In genomic region chr10:14236341-14236740, GRCh38 we compare ENCODE assay signal across 38 cellular contexts.
"Had no signal": no experiment of that assay in that cellular context is flagged by ENCODE, and none has a peak within 500 bp of the region (broad histone marks: within the 10 kb centered on the region; RNA-seq: fewer than 3 reads in every experiment).

No MANE protein-coding gene starts in this region.

- H3K36me3 Mint-ChIP-seq: activated naive CD4-positive, alpha-beta T cell treated with anti-CD3 and anti-CD28 coated beads, Interleukin-2, amount 10 ng/mL, durations not matched to agents 7 days and 5 days; activated naive CD4-positive, alpha-beta T cell treated with anti-CD3 and anti-CD28 coated beads, Interleukin-2, amount 50 U/mL, for 72 hours; activated naive CD8-positive, alpha-beta T cell treated with anti-CD3 and anti-CD28 coated beads for 36 hours; activated naive CD8-positive, alpha-beta T cell treated with anti-CD3 and anti-CD28 coated beads, Interleukin-2, amount 10 ng/mL, durations not matched to agents 7 days and 5 days; brain had no signal

- H3K4me1 ChIP-seq: adrenal gland, ascending aorta, body of pancreas, breast epithelium had no signal

- ATAC-seq: activated naive CD4-positive, alpha-beta T cell treated with anti-CD3 and anti-CD28 coated beads, Interleukin-2, amount 50 U/mL, for 72 hours; activated naive CD8-positive, alpha-beta T cell treated with anti-CD3 and anti-CD28 coated beads, Interleukin-2, amount 50 U/mL, for 24 hours; activated T-cell treated with anti-CD3 and anti-CD28 coated beads, Interleukin-2, amount 50 U/mL, for 4 hours; activated T-cell treated with anti-CD3 and anti-CD28 coated beads, Interleukin-2, amount 50 U/mL, for 72 hours; activated T-helper 17 cell treated with anti-CD3 and anti-CD28 coated beads, Interleukin-2, amount 50 U/mL, for 72 hours; body of pancreas had no signal

- H3K27me3 ChIP-seq: adrenal gland, ascending aorta, body of pancreas, brain microvascular endothelial cell, breast epithelium, cardiac muscle cell had no signal

- H3K4me3 ChIP-seq: adrenal gland, ascending aorta, body of pancreas, breast epithelium, cardiac muscle cell had no signal

- H3K27ac ChIP-seq: adrenal gland, ascending aorta, body of pancreas, brain microvascular endothelial cell, breast epithelium, cardiac muscle cell had no signal

- H3K27ac Mint-ChIP-seq: activated naive CD4-positive, alpha-beta T cell treated with anti-CD3 and anti-CD28 coated beads for 36 hours; activated naive CD4-positive, alpha-beta T cell treated with anti-CD3 and anti-CD28 coated beads, Interleukin-2, amount 10 ng/mL, durations not matched to agents 7 days and 5 days; activated naive CD4-positive, alpha-beta T cell treated with anti-CD3 and anti-CD28 coated beads, Interleukin-2, amount 50 U/mL, for 24 hours; activated naive CD4-positive, alpha-beta T cell treated with anti-CD3 and anti-CD28 coated beads, Interleukin-2, amount 50 U/mL, for 72 hours; activated naive CD8-positive, alpha-beta T cell; activated naive CD8-positive, alpha-beta T cell treated with anti-CD3 and anti-CD28 coated beads for 36 hours; activated naive CD8-positive, alpha-beta T cell treated with anti-CD3 and anti-CD28 coated beads, Interleukin-2, amount 10 ng/mL, durations not matched to agents 7 days and 5 days; activated naive CD8-positive, alpha-beta T cell treated with anti-CD3 and anti-CD28 coated beads, Interleukin-2, amount 50 U/mL, for 24 hours; activated T-cell treated with anti-CD3 and anti-CD28 coated beads, Interleukin-2, amount 50 U/mL, for 24 hours; activated T-cell treated with anti-CD3 and anti-CD28 coated beads, Interleukin-2, amount 50 U/mL, for 72 hours; activated T-helper 1 cell treated with anti-CD3 and anti-CD28 coated beads, Interleukin-12 subunit alpha, Interleukin-12 subunit beta, Interleukin-2, Interleukin-4 antibody, amounts not matched to agents 30 ng/mL and 10 ng/mL and 1 ng/mL, durations not matched to agents 14 hours and 24 hours and 36 hours; activated T-helper 17 cell treated with anti-CD3 and anti-CD28 coated beads, Interleukin-2, amount 50 U/mL, for 72 hours; activated T-helper 2 cell treated with anti-CD3 and anti-CD28 coated beads, Interferon-gamma antibody, Interleukin-2, Interleukin-4, amounts not matched to agents 10 μg/mL and 5 μg/mL and 100 μg/mL, durations not matched to agents 14 hours and 24 hours and 36 hours had no signal

- DNase-seq: activated effector memory CD4-positive, alpha-beta T cell treated with anti-CD3 and anti-CD28 coated beads, Interleukin-2, amount 50 U/mL, for 16 hours; activated effector memory CD4-positive, alpha-beta T cell treated with Interleukin-2 at 50 U/mL for 16 hours; activated gamma-delta T cell; activated gamma-delta T cell treated with Interleukin-2 at 50 U/mL for 16 hours; activated naive CD4-positive, alpha-beta T cell; activated naive CD4-positive, alpha-beta T cell treated with anti-CD3 and anti-CD28 coated beads for 36 hours; activated naive CD4-positive, alpha-beta T cell treated with anti-CD3 and anti-CD28 coated beads, Interleukin-2, amount 10 ng/mL, durations not matched to agents 7 days and 5 days; activated naive CD4-positive, alpha-beta T cell treated with anti-CD3 and anti-CD28 coated beads, Interleukin-2, amount 50 U/mL, for 16 hours; activated naive CD4-positive, alpha-beta T cell treated with Interleukin-2 at 50 U/mL for 16 hours; activated naive CD8-positive, alpha-beta T cell treated with anti-CD3 and anti-CD28 coated beads for 36 hours; activated naive CD8-positive, alpha-beta T cell treated with anti-CD3 and anti-CD28 coated beads, Interleukin-2, amount 10 ng/mL, durations not matched to agents 7 days and 5 days; activated naive CD8-positive, alpha-beta T cell treated with anti-CD3 and anti-CD28 coated beads, Interleukin-2, amount 50 U/mL, for 24 hours; activated T-cell treated with anti-CD3 and anti-CD28 coated beads, Interleukin-2, amount 50 U/mL, for 1 hour; activated T-cell treated with anti-CD3 and anti-CD28 coated beads, Interleukin-2, amount 50 U/mL, for 24 hours; activated T-cell treated with anti-CD3 and anti-CD28 coated beads, Interleukin-2, amount 50 U/mL, for 4 hours; activated T-cell treated with anti-CD3 and anti-CD28 coated beads, Interleukin-2, amount 50 U/mL, for 48 hours; activated T-cell treated with anti-CD3 and anti-CD28 coated beads, Interleukin-2, amount 50 U/mL, for 72 hours; adrenal gland; amniotic stem cell; amygdala; anterior cingulate cortex; aorta; body of pancreas; brain microvascular endothelial cell; caudate nucleus; central memory CD4-positive, alpha-beta T cell; cerebellar nuclear complex had no signal

- H3K4me1 Mint-ChIP-seq: activated naive CD8-positive, alpha-beta T cell treated with anti-CD3 and anti-CD28 coated beads, Interleukin-2, amount 10 ng/mL, durations not matched to agents 7 days and 5 days; activated naive CD8-positive, alpha-beta T cell treated with anti-CD3 and anti-CD28 coated beads, Interleukin-2, amount 50 U/mL, for 24 hours had no signal

- H3K9me3 Mint-ChIP-seq: activated naive CD4-positive, alpha-beta T cell treated with anti-CD3 and anti-CD28 coated beads, Interleukin-2, amount 50 U/mL, for 72 hours; activated naive CD8-positive, alpha-beta T cell treated with anti-CD3 and anti-CD28 coated beads, Interleukin-2, amount 50 U/mL, for 24 hours; activated T-cell treated with anti-CD3 and anti-CD28 coated beads, Interleukin-2, amount 50 U/mL, for 24 hours; activated T-helper 1 cell treated with anti-CD3 and anti-CD28 coated beads, Interleukin-12 subunit alpha, Interleukin-12 subunit beta, Interleukin-2, Interleukin-4 antibody, amounts not matched to agents 30 ng/mL and 10 ng/mL and 1 ng/mL, durations not matched to agents 14 hours and 24 hours and 36 hours; activated T-helper 17 cell treated with anti-CD3 and anti-CD28 coated beads, Interleukin-2, amount 50 U/mL, for 72 hours; activated T-helper 2 cell treated with anti-CD3 and anti-CD28 coated beads, Interferon-gamma antibody, Interleukin-2, Interleukin-4, amounts not matched to agents 10 μg/mL and 5 μg/mL and 100 μg/mL, durations not matched to agents 14 hours and 24 hours and 36 hours; central memory CD8-positive, alpha-beta T cell had no signal

- H3K4me3 Mint-ChIP-seq: activated naive CD4-positive, alpha-beta T cell treated with anti-CD3 and anti-CD28 coated beads for 36 hours; activated naive CD4-positive, alpha-beta T cell treated with anti-CD3 and anti-CD28 coated beads, Interleukin-2, amount 10 ng/mL, durations not matched to agents 7 days and 5 days; activated naive CD4-positive, alpha-beta T cell treated with anti-CD3 and anti-CD28 coated beads, Interleukin-2, amount 50 U/mL, for 24 hours; activated naive CD8-positive, alpha-beta T cell; activated naive CD8-positive, alpha-beta T cell treated with anti-CD3 and anti-CD28 coated beads for 36 hours; activated naive CD8-positive, alpha-beta T cell treated with anti-CD3 and anti-CD28 coated beads, Interleukin-2, amount 10 ng/mL, durations not matched to agents 7 days and 5 days; activated naive CD8-positive, alpha-beta T cell treated with anti-CD3 and anti-CD28 coated beads, Interleukin-2, amount 50 U/mL, for 24 hours; activated T-cell treated with anti-CD3 and anti-CD28 coated beads, Interleukin-2, amount 50 U/mL, for 24 hours; activated T-cell treated with anti-CD3 and anti-CD28 coated beads, Interleukin-2, amount 50 U/mL, for 4 hours; activated T-cell treated with anti-CD3 and anti-CD28 coated beads, Interleukin-2, amount 50 U/mL, for 72 hours; activated T-helper 1 cell treated with anti-CD3 and anti-CD28 coated beads, Interleukin-12 subunit alpha, Interleukin-12 subunit beta, Interleukin-2, Interleukin-4 antibody, amounts not matched to agents 30 ng/mL and 10 ng/mL and 1 ng/mL, durations not matched to agents 14 hours and 24 hours and 36 hours; activated T-helper 17 cell treated with anti-CD3 and anti-CD28 coated beads, Interleukin-2, amount 50 U/mL, for 72 hours; brain; central memory CD8-positive, alpha-beta T cell had no signal

- H3K36me3 ChIP-seq: adrenal gland, ascending aorta, brain microvascular endothelial cell, breast epithelium, cardiac muscle cell had no signal

- H3K9me3 ChIP-seq: adrenal gland, ascending aorta, body of pancreas, breast epithelium had no signal
